In the genomic region with DNA sequence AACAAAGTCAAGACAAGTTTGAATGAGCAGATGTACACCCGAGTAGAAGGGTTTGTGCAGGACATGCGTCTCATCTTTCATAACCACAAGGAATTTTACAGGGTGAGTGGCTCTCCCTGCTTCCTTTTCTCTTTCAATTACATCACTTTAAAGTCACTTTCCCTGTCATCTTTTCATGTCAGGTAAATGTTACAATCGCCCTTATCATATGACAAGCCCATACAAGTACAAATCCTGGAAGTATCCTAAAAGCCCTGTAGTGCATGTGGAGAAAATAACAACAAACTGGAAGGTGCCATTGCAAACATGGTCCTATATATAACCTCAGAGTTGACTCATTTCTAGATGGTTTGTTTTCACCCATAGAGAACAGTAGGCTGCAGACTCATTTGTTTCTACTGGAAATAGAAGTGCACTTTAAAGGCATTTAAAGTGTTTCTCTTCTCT, we compare ENCODE assay signal across 14 cellular contexts.
A peak's percentile ranks its signal among the peaks of the same experiment; 100 is the strongest.
DNase-seq lines count a peak whose midpoint lies in the region; ATAC-seq, FAIRE-seq and TF ChIP-seq lines count a peak whose summit lies in the region.
"Had no signal": no experiment of that assay in that cellular context is flagged by ENCODE, and none has a peak within 500 bp of the region (broad histone marks: within the 10 kb centered on the region; RNA-seq: fewer than 3 reads in every experiment).

No MANE protein-coding gene starts in this region.

- H3K27me3 Mint-ChIP-seq in activated T-helper 1 cell treated with anti-CD3 and anti-CD28 coated beads, Interleukin-12 subunit alpha, Interleukin-12 subunit beta, Interleukin-2, Interleukin-4 antibody, amounts not matched to agents 30 ng/mL and 10 ng/mL and 1 ng/mL, durations not matched to agents 14 hours and 24 hours and 36 hours (ENCODE audit: insufficient read depth) = no peaks in the 10 kb centered on the region
- H3K27me3 Mint-ChIP-seq in T-helper 17 cell = no peaks in the 10 kb centered on the region

- WGBS in neuronal stem cell (ENCODE audit: extremely low coverage in 2 of 2, insufficient read length in 2 of 2, insufficient replicate concordance in 1 of 2), 2 donors = no CpG with 5 or more reads among the region's 3 CpGs

- H3K4me3 ChIP-seq in neuronal stem cell (ENCODE audit: low read length in 2 of 2) = no peak overlapping the region

- H2AK5ac ChIP-seq in neuronal stem cell (ENCODE audit: low read depth, low read length) = no peak overlapping the region

- no peak overlapping the region for H3K14ac ChIP-seq in neuronal stem cell (ENCODE audit: low read length)

- H3K79me1 ChIP-seq in neuronal stem cell (ENCODE audit: low read depth, low read length) = no peaks in the 10 kb centered on the region

- H2BK12ac ChIP-seq in neuronal stem cell (ENCODE audit: low read length) = no peak overlapping the region

- H3K4me1 ChIP-seq in neuronal stem cell (ENCODE audit: control insufficient read depth in 2 of 2, insufficient read depth in 1 of 2, low read depth in 1 of 2, low read length in 2 of 2) = no peaks in the 10 kb centered on the region

- peak; percentile 93 for FAIRE-seq in GM12892 (lab: Jason Lieb, UNC)
- FAIRE-seq: TTC549 had no signal

- H3K36me3 Mint-ChIP-seq in activated T-helper 1 cell treated with anti-CD3 and anti-CD28 coated beads, Interleukin-12 subunit alpha, Interleukin-12 subunit beta, Interleukin-2, Interleukin-4 antibody, amounts not matched to agents 30 ng/mL and 10 ng/mL and 1 ng/mL, durations not matched to agents 14 hours and 24 hours and 36 hours (ENCODE audit: low read depth) = peaks cover 57% of the 10 kb centered on the region
- peaks cover 12% of the 10 kb centered on the region for H3K36me3 Mint-ChIP-seq in T-helper 17 cell (ENCODE audit: low read depth)
- H3K36me3 Mint-ChIP-seq: brain had no signal

- H4K8ac ChIP-seq in neuronal stem cell (ENCODE audit: low read depth, low read length) = no peak overlapping the region

- H3K27ac Mint-ChIP-seq in activated T-helper 1 cell treated with anti-CD3 and anti-CD28 coated beads, Interleukin-12 subunit alpha, Interleukin-12 subunit beta, Interleukin-2, Interleukin-4 antibody, amounts not matched to agents 30 ng/mL and 10 ng/mL and 1 ng/mL, durations not matched to agents 14 hours and 24 hours and 36 hours = peak overlapping the region; percentile 85
- no peak overlapping the region for H3K27ac Mint-ChIP-seq in T-helper 17 cell
- H3K27ac Mint-ChIP-seq: brain had no signal

- intact Hi-C loops in activated T-helper 1 cell treated with anti-CD3 and anti-CD28 coated beads, Interleukin-12 subunit alpha, Interleukin-12 subunit beta, Interleukin-2, Interleukin-4 antibody, amounts not matched to agents 30 ng/mL and 10 ng/mL and 1 ng/mL, durations not matched to agents 14 hours and 24 hours and 36 hours (cut with micrococcal nuclease) = loop anchor here (1.0 to 5.0 kb wide), 5 partner anchors 27 to 310 kb away; no protein-coding TSS in a partner anchor

- peak; percentile 50 for ATAC-seq in GM19467 (IDR thresholded peaks at IDR 0.05; ENCODE audit: unreplicated experiment)
- peak; percentile 76 for ATAC-seq in HG03108 (IDR thresholded peaks at IDR 0.05; ENCODE audit: unreplicated experiment)
- ATAC-seq in T-helper 17 cell = no peak

- H3K18ac ChIP-seq in neuronal stem cell (ENCODE audit: low read length) = no peak overlapping the region

- no peak overlapping the region for H3K4ac ChIP-seq in neuronal stem cell (ENCODE audit: low read length)

- no peak overlapping the region for H3K23ac ChIP-seq in neuronal stem cell (ENCODE audit: low read depth, low read length, poor library complexity)

- no peak overlapping the region for H2AFZ ChIP-seq in neuronal stem cell (ENCODE audit: low read length)

- no peak overlapping the region for H2BK5ac ChIP-seq in neuronal stem cell (ENCODE audit: low read length)

- H3K4me1 Mint-ChIP-seq in activated T-helper 1 cell treated with anti-CD3 and anti-CD28 coated beads, Interleukin-12 subunit alpha, Interleukin-12 subunit beta, Interleukin-2, Interleukin-4 antibody, amounts not matched to agents 30 ng/mL and 10 ng/mL and 1 ng/mL, durations not matched to agents 14 hours and 24 hours and 36 hours (ENCODE audit: low read depth) = peaks cover 61% of the 10 kb centered on the region
- peaks cover 2% of the 10 kb centered on the region for H3K4me1 Mint-ChIP-seq in T-helper 17 cell
- H3K4me1 Mint-ChIP-seq: brain had no signal

- H3K9me3 Mint-ChIP-seq in activated T-helper 1 cell treated with anti-CD3 and anti-CD28 coated beads, Interleukin-12 subunit alpha, Interleukin-12 subunit beta, Interleukin-2, Interleukin-4 antibody, amounts not matched to agents 30 ng/mL and 10 ng/mL and 1 ng/mL, durations not matched to agents 14 hours and 24 hours and 36 hours = peaks cover 10% of the 10 kb centered on the region

- H3K9ac ChIP-seq in neuronal stem cell (ENCODE audit: low read depth, low read length, poor library complexity) = no peak overlapping the region

- H2BK120ac ChIP-seq in neuronal stem cell (ENCODE audit: low read depth, low read length) = no peak overlapping the region

- H3K36me3 ChIP-seq in neuronal stem cell (replicated peaks in 1 of 2; ENCODE audit: control insufficient read depth in 2 of 2, insufficient read depth in 2 of 2, low read length in 2 of 2) = no peaks in the 10 kb centered on the region

- H4K91ac ChIP-seq in neuronal stem cell (ENCODE audit: low read depth, low read length, poor library complexity) = no peak overlapping the region

- H3K27me3 ChIP-seq in neuronal stem cell (ENCODE audit: control insufficient read depth in 3 of 3, insufficient read depth in 3 of 3, low read depth in 1 of 3, low read length in 3 of 3) = no peaks in the 10 kb centered on the region
- H3K27me3 ChIP-seq: neutrophil had no signal

- no peak for DNase-seq in GM12892 (ENCODE audit: insufficient read length)
- no peak for DNase-seq in activated T-helper 1 cell treated with anti-CD3 and anti-CD28 coated beads, Interleukin-12 subunit alpha, Interleukin-12 subunit beta, Interleukin-2, Interleukin-4 antibody, amounts not matched to agents 30 ng/mL and 10 ng/mL and 1 ng/mL, durations not matched to agents 14 hours and 24 hours and 36 hours (ENCODE audit: low spot score)
- DNase-seq in stimulated activated CD4-positive, alpha-beta T cell treated with anti-CD3 and anti-CD28 coated beads, Interleukin-4, amount 100 ng/mL, for 24 hours = no peak
- no peak for DNase-seq in neuronal stem cell (ENCODE audit: low spot score)
- no peak for DNase-seq in T-helper 17 cell
- DNase-seq in NCI-H69 (lab: John Stamatoyannopoulos, UW) = no peak
- DNase-seq: C1 segment of cervical spinal cord, glutamatergic neuron, GOT3 had no signal

- H3K9me3 ChIP-seq in neuronal stem cell (replicated peaks in 1 of 2; ENCODE audit: control insufficient read depth in 2 of 2, insufficient read depth in 1 of 2, low read depth in 1 of 2, low read length in 2 of 2) (no peaks in the 10 kb centered on the region), T-helper 17 cell (ENCODE audit: control insufficient read depth, low read length, poor library complexity, severe bottlenecking) (no peaks in the 10 kb centered on the region)
- H3K9me3 ChIP-seq: neutrophil had no signal

- H3K27ac ChIP-seq in neuronal stem cell (replicated peaks; ENCODE audit: low read length) = no peak overlapping the region
- H3K27ac ChIP-seq: neutrophil had no signal

- peak overlapping the region; percentile 48 for H3K4me3 Mint-ChIP-seq in activated T-helper 1 cell treated with anti-CD3 and anti-CD28 coated beads, Interleukin-12 subunit alpha, Interleukin-12 subunit beta, Interleukin-2, Interleukin-4 antibody, amounts not matched to agents 30 ng/mL and 10 ng/mL and 1 ng/mL, durations not matched to agents 14 hours and 24 hours and 36 hours
- H3K4me3 Mint-ChIP-seq in T-helper 17 cell = no peak overlapping the region
- H3K4me3 Mint-ChIP-seq: brain had no signal

- no peak overlapping the region for H3K4me2 ChIP-seq in neuronal stem cell (ENCODE audit: insufficient read depth, low read length, poor library complexity, severe bottlenecking)

- no peak for TF ChIP-seq POLR2A in GM12892 (IDR thresholded peaks at IDR 0.05; ENCODE audit: low read depth, low read length)

- no peak overlapping the region for H2BK15ac ChIP-seq in neuronal stem cell (ENCODE audit: low read length)
